ENCODE assay signal across 9 cellular contexts in the genomic region with DNA sequence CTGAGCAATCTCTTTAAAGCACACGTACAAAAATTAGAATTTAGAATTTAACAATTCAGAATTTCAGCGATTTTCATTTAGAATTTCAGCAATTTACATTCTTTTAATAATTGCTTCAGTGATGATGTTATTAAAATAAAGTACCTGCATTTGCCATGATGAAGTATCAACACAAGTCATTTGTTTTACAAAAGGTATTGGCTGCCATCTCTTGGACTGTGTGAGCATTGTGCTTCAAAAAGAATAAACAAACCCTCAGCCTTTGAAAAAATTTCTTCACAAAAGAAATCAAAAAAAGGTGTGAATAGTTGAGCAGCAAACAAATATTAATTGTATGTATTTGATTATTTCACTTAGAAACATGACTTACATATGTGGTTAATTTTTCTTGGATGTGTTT. TPM values are rescaled to one million over a fixed set of nuclear protein-coding genes. Genes with fewer than 3 reads are reported as not detected.
DNase-seq lines count a peak whose midpoint lies in the region; ATAC-seq and TF ChIP-seq lines count a peak whose summit lies in the region.
"Had no signal": no experiment of that assay in that cellular context is flagged by ENCODE, and none has a peak within 500 bp of the region (broad histone marks: within the 10 kb centered on the region; RNA-seq: fewer than 3 reads in every experiment).

No MANE protein-coding gene starts in this region.

- peaks cover 2% of the 10 kb centered on the region in 2 donors for H3K36me3 Mint-ChIP-seq in CD14-positive monocyte

- H3K27me3 Mint-ChIP-seq in CD14-positive monocyte (ENCODE audit: low read depth in 3 of 3): no peaks in the 10 kb centered on the region

- H3K4me1 Mint-ChIP-seq in CD14-positive monocyte: no peaks in the 10 kb centered on the region

- no peak overlapping the region for H3K27ac ChIP-seq in cardiac muscle cell
- no peak overlapping the region for H3K27ac ChIP-seq in right cardiac atrium (ENCODE audit: low read length)

- no peaks in the 10 kb centered on the region for H3K9me3 ChIP-seq in cardiac muscle cell (ENCODE audit: low read depth)
- H3K9me3 ChIP-seq in right cardiac atrium (ENCODE audit: control insufficient read depth, low read length): no peaks in the 10 kb centered on the region

- no peak overlapping the region for H3K27ac Mint-ChIP-seq in CD14-positive monocyte

- no peak for ATAC-seq in right cardiac atrium
- ATAC-seq in HG03520 (IDR thresholded peaks at IDR 0.05; ENCODE audit: unreplicated experiment): no peak
- ATAC-seq in GM18519 (IDR thresholded peaks at IDR 0.05; ENCODE audit: low FRiP score, unreplicated experiment): no peak

- H3K27me3 ChIP-seq in cardiac muscle cell (no peaks in the 10 kb centered on the region), right cardiac atrium (ENCODE audit: control insufficient read depth, insufficient read depth) (no peaks in the 10 kb centered on the region)

- H3K4me1 ChIP-seq in cardiac muscle cell (ENCODE audit: low read depth) (no peaks in the 10 kb centered on the region), right cardiac atrium (ENCODE audit: control insufficient read depth, insufficient read depth, low read length) (no peaks in the 10 kb centered on the region)

- WGBS in right cardiac atrium: 77% methylated on average over 2 of the region's 2 CpGs

- DNase-seq in cardiac muscle cell (ENCODE audit: low read depth in 1 of 2, low spot score in 1 of 2) (peak in 1 of 2 donors; percentile 42), right cardiac atrium (no peak), NCI-H526 treated with DMSO at 0.1 percent for 48 hours (lab: John Stamatoyannopoulos, UW) (peak; percentile 14), erythroblast (lab: John Stamatoyannopoulos, UW) (peak; percentile 6 to 10), T-helper 9 cell (no peak), CD14-positive monocyte (ENCODE audit: low spot score) (no peak)
- DNase-seq: DMS79 treated with DMSO at 0.1 percent for 48 hours had no signal

- no peak overlapping the region for H3K4me3 ChIP-seq in cardiac muscle cell
- no peak overlapping the region for H3K4me3 ChIP-seq in right cardiac atrium (ENCODE audit: low read length)

- no peak overlapping the region for H3K4me3 Mint-ChIP-seq in CD14-positive monocyte

- TF ChIP-seq CTCF in cardiac muscle cell (IDR thresholded peaks at IDR 0.05; ENCODE audit: low read depth, low read length): peak; percentile 33
- no peak for TF ChIP-seq CTCF in CD14-positive monocyte (IDR thresholded peaks at IDR 0.05)

- H3K9me3 Mint-ChIP-seq in CD14-positive monocyte: peaks cover 0 to 1% (median 0%) of the 10 kb centered on the region in 7 donors

- no peak for TF ChIP-seq POLR2A in erythroblast (IDR thresholded peaks at IDR 0.05; ENCODE audit: low read length)

- intact Hi-C loops in right cardiac atrium (cut with DNase I) (no loop called here), CD14-positive monocyte (cut with micrococcal nuclease) (no loop called here)

- peaks cover 5% of the 10 kb centered on the region for H3K36me3 ChIP-seq in cardiac muscle cell

RNA-seq across cellular contexts. Expression of a gene that starts 27.1 kb away (rescaled TPM):
- total RNA-seq in cardiac muscle cell (30.2 and 50.8 TPM in 2 replicates), right cardiac atrium (10 to 100 TPM; 36.3 to 40.5 (median 38.4) TPM)
- polyA plus RNA-seq in cardiac muscle cell (72.4 and 92.2 TPM in 2 replicates), right cardiac atrium (40.6 TPM), CD14-positive monocyte (10 to 100 TPM; 40.6 to 52.8 TPM)

Comparison
In these comparisons a context has a peak if more than half of its experiments do, and no peak if none do; other contexts are left out.
1. DNase-seq: peak in NCI-H526 treated with DMSO at 0.1 percent for 48 hours (single experiment) and erythroblast (2 of 2); none in right cardiac atrium (0 of 3), T-helper 9 cell (single experiment) and CD14-positive monocyte (single experiment).